ENCODE assay signal across 8 cellular contexts in genomic region chr21:39313457-39314154, GRCh38. TPM values are rescaled to one million over a fixed set of nuclear protein-coding genes. Genes with fewer than 3 reads are reported as not detected.
DNase-seq lines count a peak whose midpoint lies in the region; ATAC-seq and TF ChIP-seq lines count a peak whose summit lies in the region.

BRWD1 (minus strand) TSS chr21:39313632; CDS start chr21:39313491, 141 bp downstream.

- H3K27me3 Mint-ChIP-seq in activated CD4-positive, alpha-beta memory T cell treated with anti-CD3 and anti-CD28 coated beads for 36 hours = no peaks in the 10 kb centered on the region

- H3K4me3 Mint-ChIP-seq in activated CD4-positive, alpha-beta memory T cell treated with anti-CD3 and anti-CD28 coated beads for 36 hours = peak within 1 kb of the TSS; percentile 92

- peak within 1 kb of the TSS; percentile 90 for H3K27ac ChIP-seq in duodenal mucosa (ENCODE audit: low read depth, low read length)
- peak within 1 kb of the TSS; percentile 98 for H3K27ac ChIP-seq in lower lobe of right lung

- CTCF ChIA-PET in activated CD4-positive, alpha-beta memory T cell treated with anti-CD3 and anti-CD28 coated beads for 36 hours (lab: Charles Lee) = interaction anchor here (0.9 kb wide), 1 partner anchor 16 kb away, joined by 3 read pairs; no protein-coding TSS in a partner anchor

- H3K9me3 ChIP-seq in duodenal mucosa (ENCODE audit: control insufficient read depth in 1 of 2, low read length in 2 of 2) (no peaks in the 10 kb centered on the region), lower lobe of right lung (no peaks in the 10 kb centered on the region)

- POLR2A ChIA-PET in activated CD4-positive, alpha-beta memory T cell treated with anti-CD3 and anti-CD28 coated beads for 36 hours (lab: Charles Lee) = interaction anchor here (0.9 to 4.9 kb wide), 7 partner anchors 12 to 130 kb away, joined by 3 to 56 read pairs (median 8); partner anchors contain the start of genes HMGN1 and PSMG1

- peaks cover 36% of the 10 kb centered on the region for H3K4me1 Mint-ChIP-seq in activated CD4-positive, alpha-beta memory T cell treated with anti-CD3 and anti-CD28 coated beads for 36 hours (ENCODE audit: low read depth)

- H3K4me3 ChIP-seq in duodenal mucosa (ENCODE audit: low read depth in 1 of 2, low read length in 2 of 2) (peak within 1 kb of the TSS; percentile 81 to 93), lower lobe of right lung (peak within 1 kb of the TSS; percentile 92)

- no peaks in the 10 kb centered on the region for H3K9me3 Mint-ChIP-seq in activated CD4-positive, alpha-beta memory T cell treated with anti-CD3 and anti-CD28 coated beads for 36 hours

- H3K27ac Mint-ChIP-seq in activated CD4-positive, alpha-beta memory T cell treated with anti-CD3 and anti-CD28 coated beads for 36 hours = peak within 1 kb of the TSS; percentile 97

- TF ChIP-seq CTCF in lower lobe of right lung (IDR thresholded peaks at IDR 0.05) = peak; percentile 48

- H3K36me3 ChIP-seq in duodenal mucosa (ENCODE audit: control insufficient read depth in 1 of 2, insufficient read depth in 2 of 2, low read length in 2 of 2) (peaks cover 0 to 15% of the 10 kb centered on the region in 2 donors), lower lobe of right lung (peaks cover 21% of the 10 kb centered on the region)

- DNase-seq in Ammon's horn (ENCODE audit: low spot score) (peak; percentile 81), NCI-H748 (lab: John Stamatoyannopoulos, UW; ENCODE audit: unreplicated experiment) (peak; percentile 90), lower lobe of right lung (peak; percentile 90)
- DNase-seq in activated CD4-positive, alpha-beta memory T cell treated with anti-CD3 and anti-CD28 coated beads for 36 hours = peak; percentile 80
- DNase-seq in stimulated activated CD4-positive, alpha-beta T cell treated with anti-CD3 and anti-CD28 coated beads, TNF-alpha, amount 100 ng/mL, for 1 hour (ENCODE audit: low read depth in 3 of 3, low spot score in 1 of 3) = peak; percentile 52 to 72 (median 64)

- H3K36me3 Mint-ChIP-seq in activated CD4-positive, alpha-beta memory T cell treated with anti-CD3 and anti-CD28 coated beads for 36 hours = peaks cover 26% of the 10 kb centered on the region

- intact Hi-C loops in activated CD4-positive, alpha-beta memory T cell treated with anti-CD3 and anti-CD28 coated beads for 36 hours (cut with micrococcal nuclease) = loop anchor here (1.0 to 5.0 kb wide), 4 partner anchors 67 to 506 kb away; partner anchors contain the start of gene ETS2
- intact Hi-C loops in lower lobe of right lung (cut with DNase I) = no loop called here

- peak within 1 kb of the TSS; percentile 81 to 91 for H3K9ac ChIP-seq in duodenal mucosa (ENCODE audit: low read depth in 1 of 2, low read length in 2 of 2)

- ATAC-seq in GM19025 (IDR thresholded peaks at IDR 0.05; ENCODE audit: low read depth, unreplicated experiment) (peak; percentile 48), HG03354 (IDR thresholded peaks at IDR 0.05; ENCODE audit: poor library complexity, severe bottlenecking, unreplicated experiment) (peak; percentile 52), lower lobe of right lung (peak; percentile 90 to 93)

- H3K27me3 ChIP-seq in duodenal mucosa (ENCODE audit: control insufficient read depth in 1 of 2, insufficient read depth in 2 of 2, low read length in 2 of 2) = no peaks in the 10 kb centered on the region
- H3K27me3 ChIP-seq in lower lobe of right lung (ENCODE audit: low read depth) = no peaks in the 10 kb centered on the region

- H3K4me1 ChIP-seq in duodenal mucosa (ENCODE audit: control insufficient read depth in 1 of 2, insufficient read depth in 2 of 2, low read length in 2 of 2) (peaks cover 16 to 27% of the 10 kb centered on the region in 2 donors), lower lobe of right lung (peaks cover 28% of the 10 kb centered on the region)

RNA-seq across cellular contexts. Expression of gene BRWD1, which starts in this region (rescaled TPM):
- 10 to 100 TPM; 28.7 to 29.4 TPM for total RNA-seq in activated CD4-positive, alpha-beta memory T cell treated with anti-CD3 and anti-CD28 coated beads for 36 hours
- total RNA-seq in lower lobe of right lung = 39.0 TPM

Comparison
In these comparisons a context has a peak if more than half of its experiments do, and no peak if none do; other contexts are left out.
1. Peak in every context shown above with its lines: DNase-seq, ATAC-seq, H3K4me3 ChIP-seq and H3K27ac ChIP-seq.